ENCODE assay signal across 1 cellular context in genomic region chr17:17304521-17304985, GRCh38.
TF ChIP-seq lines count a peak whose summit lies in the region.

No MANE protein-coding gene starts in this region.

TF ChIP-seq in HepG2, 621 proteins besides CTCF, POLR2A, EP300 and RAD21:
- TF ChIP-seq ZMYM3 (CRISPR knock-in tag; IDR thresholded peaks at IDR 0.05) (no peak), FOSL2 (CRISPR knock-in tag; IDR thresholded peaks at IDR 0.05) (no peak), ZNF496 (CRISPR knock-in tag; IDR thresholded peaks at IDR 0.05; ENCODE audit: insufficient replicate concordance) (no peak), ZNF432 (CRISPR knock-in tag; IDR thresholded peaks at IDR 0.05; ENCODE audit: borderline replicate concordance) (no peak), AGO2 (optimal IDR thresholded peaks at IDR 0.05; ENCODE audit: low read depth, low read length) (no peak), ELF3 (CRISPR knock-in tag; IDR thresholded peaks at IDR 0.05) (no peak), ZNF263 (CRISPR knock-in tag; IDR thresholded peaks at IDR 0.05) (peak; percentile 28; the same call in 1 of the 2 replicates)
- TF ChIP-seq, protein P1, sequence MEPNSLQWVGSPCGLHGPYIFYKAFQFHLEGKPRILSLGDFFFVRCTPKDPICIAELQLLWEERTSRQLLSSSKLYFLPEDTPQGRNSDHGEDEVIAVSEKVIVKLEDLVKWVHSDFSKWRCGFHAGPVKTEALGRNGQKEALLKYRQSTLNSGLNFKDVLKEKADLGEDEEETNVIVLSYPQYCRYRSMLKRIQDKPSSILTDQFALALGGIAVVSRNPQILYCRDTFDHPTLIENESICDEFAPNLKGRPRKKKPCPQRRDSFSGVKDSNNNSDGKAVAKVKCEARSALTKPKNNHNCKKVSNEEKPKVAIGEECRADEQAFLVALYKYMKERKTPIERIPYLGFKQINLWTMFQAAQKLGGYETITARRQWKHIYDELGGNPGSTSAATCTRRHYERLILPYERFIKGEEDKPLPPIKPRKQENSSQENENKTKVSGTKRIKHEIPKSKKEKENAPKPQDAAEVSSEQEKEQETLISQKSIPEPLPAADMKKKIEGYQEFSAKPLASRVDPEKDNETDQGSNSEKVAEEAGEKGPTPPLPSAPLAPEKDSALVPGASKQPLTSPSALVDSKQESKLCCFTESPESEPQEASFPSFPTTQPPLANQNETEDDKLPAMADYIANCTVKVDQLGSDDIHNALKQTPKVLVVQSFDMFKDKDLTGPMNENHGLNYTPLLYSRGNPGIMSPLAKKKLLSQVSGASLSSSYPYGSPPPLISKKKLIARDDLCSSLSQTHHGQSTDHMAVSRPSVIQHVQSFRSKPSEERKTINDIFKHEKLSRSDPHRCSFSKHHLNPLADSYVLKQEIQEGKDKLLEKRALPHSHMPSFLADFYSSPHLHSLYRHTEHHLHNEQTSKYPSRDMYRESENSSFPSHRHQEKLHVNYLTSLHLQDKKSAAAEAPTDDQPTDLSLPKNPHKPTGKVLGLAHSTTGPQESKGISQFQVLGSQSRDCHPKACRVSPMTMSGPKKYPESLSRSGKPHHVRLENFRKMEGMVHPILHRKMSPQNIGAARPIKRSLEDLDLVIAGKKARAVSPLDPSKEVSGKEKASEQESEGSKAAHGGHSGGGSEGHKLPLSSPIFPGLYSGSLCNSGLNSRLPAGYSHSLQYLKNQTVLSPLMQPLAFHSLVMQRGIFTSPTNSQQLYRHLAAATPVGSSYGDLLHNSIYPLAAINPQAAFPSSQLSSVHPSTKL (CRISPR knock-in tag; IDR thresholded peaks at IDR 0.05) = no peak
